ENCODE assay signal across 2 cellular contexts in genomic region chr1:193113992-193114332, GRCh38.
A peak's percentile ranks its signal among the peaks of the same experiment; 100 is the strongest.
TF ChIP-seq lines count a peak whose summit lies in the region.

No MANE protein-coding gene starts in this region.

TF ChIP-seq in HCT116, 20 proteins besides CTCF, POLR2A, EP300 and RAD21:
- TF ChIP-seq ZBTB33 (IDR thresholded peaks at IDR 0.05; ENCODE audit: extremely low read depth, insufficient replicate concordance, low read length) (no peak), SP1 (IDR thresholded peaks at IDR 0.05; ENCODE audit: low read depth) (no peak), JUND (IDR thresholded peaks at IDR 0.05) (no peak), SIN3A (IDR thresholded peaks at IDR 0.05; ENCODE audit: low read depth) (no peak), ELF1 (IDR thresholded peaks at IDR 0.05; ENCODE audit: borderline replicate concordance, low read depth) (no peak), ZNF274 (IDR thresholded peaks at IDR 0.05; ENCODE audit: low read depth, low read length) (no peak), ZFX (IDR thresholded peaks at IDR 0.05) (no peak), EZH2 (IDR thresholded peaks at IDR 0.05) (no peak), ATF3 (IDR thresholded peaks at IDR 0.05) (no peak)
- TF ChIP-seq, protein P1, sequence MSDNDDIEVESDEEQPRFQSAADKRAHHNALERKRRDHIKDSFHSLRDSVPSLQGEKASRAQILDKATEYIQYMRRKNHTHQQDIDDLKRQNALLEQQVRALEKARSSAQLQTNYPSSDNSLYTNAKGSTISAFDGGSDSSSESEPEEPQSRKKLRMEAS (IDR thresholded peaks at IDR 0.05): no peak
TF ChIP-seq in HCT116: peak in this region for 0.

TF ChIP-seq in HepG2, 621 proteins besides CTCF, POLR2A, EP300 and RAD21:
- TF ChIP-seq SRF (IDR thresholded peaks at IDR 0.05; ENCODE audit: low read depth, low read length): 0 out of 2 replicates have a peak, but pooled peaks have one; percentile 12
- TF ChIP-seq TOPORS (CRISPR knock-in tag; IDR thresholded peaks at IDR 0.05): no peak
- no peak for TF ChIP-seq ZNF746 (CRISPR knock-in tag; IDR thresholded peaks at IDR 0.05)
- no peak for TF ChIP-seq MXI1 (IDR thresholded peaks at IDR 0.05; ENCODE audit: borderline replicate concordance, low read depth, low read length)
- TF ChIP-seq ZNF652 (CRISPR knock-in tag; IDR thresholded peaks at IDR 0.05; ENCODE audit: borderline replicate concordance, low read depth): no peak
- no peak for TF ChIP-seq ZSCAN29 (CRISPR knock-in tag; conservative IDR thresholded peaks at IDR 0.05)
- TF ChIP-seq, protein P2, sequence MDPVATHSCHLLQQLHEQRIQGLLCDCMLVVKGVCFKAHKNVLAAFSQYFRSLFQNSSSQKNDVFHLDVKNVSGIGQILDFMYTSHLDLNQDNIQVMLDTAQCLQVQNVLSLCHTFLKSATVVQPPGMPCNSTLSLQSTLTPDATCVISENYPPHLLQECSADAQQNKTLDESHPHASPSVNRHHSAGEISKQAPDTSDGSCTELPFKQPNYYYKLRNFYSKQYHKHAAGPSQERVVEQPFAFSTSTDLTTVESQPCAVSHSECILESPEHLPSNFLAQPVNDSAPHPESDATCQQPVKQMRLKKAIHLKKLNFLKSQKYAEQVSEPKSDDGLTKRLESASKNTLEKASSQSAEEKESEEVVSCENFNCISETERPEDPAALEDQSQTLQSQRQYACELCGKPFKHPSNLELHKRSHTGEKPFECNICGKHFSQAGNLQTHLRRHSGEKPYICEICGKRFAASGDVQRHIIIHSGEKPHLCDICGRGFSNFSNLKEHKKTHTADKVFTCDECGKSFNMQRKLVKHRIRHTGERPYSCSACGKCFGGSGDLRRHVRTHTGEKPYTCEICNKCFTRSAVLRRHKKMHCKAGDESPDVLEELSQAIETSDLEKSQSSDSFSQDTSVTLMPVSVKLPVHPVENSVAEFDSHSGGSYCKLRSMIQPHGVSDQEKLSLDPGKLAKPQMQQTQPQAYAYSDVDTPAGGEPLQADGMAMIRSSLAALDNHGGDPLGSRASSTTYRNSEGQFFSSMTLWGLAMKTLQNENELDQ (CRISPR knock-in tag; IDR thresholded peaks at IDR 0.05; ENCODE audit: borderline replicate concordance): no peak
